In the genomic region with DNA sequence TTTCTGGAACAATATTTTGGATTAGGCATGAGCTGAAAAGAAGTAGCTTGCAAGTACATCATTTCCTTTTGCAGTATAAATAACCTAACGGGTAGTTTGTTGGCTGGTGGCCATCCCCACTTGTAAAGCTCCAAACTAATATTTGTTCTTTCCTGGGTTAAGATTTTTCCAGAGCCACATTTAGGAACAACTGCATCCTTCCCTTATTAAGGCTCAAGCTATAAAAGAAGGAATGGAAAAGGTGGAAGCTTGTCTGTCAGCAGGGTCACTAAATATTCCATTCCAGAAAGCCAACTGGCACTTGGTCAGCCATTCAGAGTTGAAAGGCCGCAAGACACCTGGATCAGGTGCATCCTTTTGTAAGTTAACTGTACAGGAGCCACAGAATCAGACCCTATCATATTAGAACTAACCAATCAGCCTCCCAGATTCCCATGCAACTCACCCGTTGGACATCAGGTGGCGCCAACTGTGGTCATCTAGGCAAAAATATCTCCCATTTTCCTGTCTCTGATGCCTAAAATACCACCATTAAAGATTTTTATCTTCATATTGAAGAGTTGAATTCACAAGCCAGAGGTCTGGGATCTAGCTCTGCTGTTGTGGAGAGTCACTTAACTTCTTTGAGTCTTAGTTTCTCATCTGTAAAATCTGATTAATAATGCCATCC, we compare ENCODE assay signal across 9 cellular contexts.
DNase-seq lines count a peak whose midpoint lies in the region; ATAC-seq and TF ChIP-seq lines count a peak whose summit lies in the region.
"Had no signal": no experiment of that assay in that cellular context is flagged by ENCODE, and none has a peak within 500 bp of the region (broad histone marks: within the 10 kb centered on the region; RNA-seq: fewer than 3 reads in every experiment).

No MANE protein-coding gene starts in this region.

- CTCF ChIA-PET in AG04450 (lab: Charles Lee), result interaction anchor here (0.6 to 2.1 kb wide), 3 partner anchors 16 to 170 kb away, joined by 3 to 8 read pairs (median 3); no protein-coding TSS in a partner anchor

- H3K27ac ChIP-seq in AG04450 (ENCODE audit: low read depth, low read length), result no peak overlapping the region
- peak overlapping the region; percentile 53 to 75 for H3K27ac ChIP-seq in breast epithelium
- H3K27ac ChIP-seq in liver (ENCODE audit: low read depth in 1 of 2, low read length in 2 of 2), result no peak overlapping the region
- H3K27ac ChIP-seq: parathyroid adenoma had no signal

- no peak for ATAC-seq in GM18505 (IDR thresholded peaks at IDR 0.05; ENCODE audit: unreplicated experiment)
- ATAC-seq in GM19023 (IDR thresholded peaks at IDR 0.05; ENCODE audit: unreplicated experiment), result no peak

- H3K4me3 ChIP-seq in AG04450 (ENCODE audit: low read depth, low read length) (no peak overlapping the region), breast epithelium (no peak overlapping the region), liver (ENCODE audit: low read depth in 1 of 3, low read length in 3 of 3) (no peak overlapping the region)

- WGBS in liver, result 66% methylated on average over 4 of the region's 4 CpGs

- intact Hi-C loops in breast epithelium (cut with DNase I; ENCODE audit: low total_unique reads), result no loop called here

- no peak for DNase-seq in AG04450 (ENCODE audit: low read depth, low spot score)
- DNase-seq in breast epithelium (ENCODE audit: low spot score in 2 of 2), result no peak
- DNase-seq in central memory CD4-positive, alpha-beta T cell, result no peak
- DNase-seq in activated naive CD4-positive, alpha-beta T cell (lab: John Stamatoyannopoulos, UW), result no peak

- no peaks in the 10 kb centered on the region for H3K36me3 ChIP-seq in breast epithelium
- no peaks in the 10 kb centered on the region for H3K36me3 ChIP-seq in liver (ENCODE audit: control insufficient read depth in 4 of 4, insufficient read depth in 3 of 4, low read depth in 1 of 4, low read length in 3 of 4)

- H3K27me3 ChIP-seq in AG04450 (ENCODE audit: control insufficient read depth, insufficient read depth, low read length) (no peaks in the 10 kb centered on the region), breast epithelium (no peaks in the 10 kb centered on the region), liver (ENCODE audit: control insufficient read depth in 4 of 4, insufficient read depth in 4 of 4, low read length in 3 of 4) (no peaks in the 10 kb centered on the region)

- TF ChIP-seq RAD21 in Ishikawa (IDR thresholded peaks at IDR 0.05; ENCODE audit: low read depth), result 0 out of 2 replicates have a peak, but pooled peaks have one; percentile 10
- TF ChIP-seq RAD21 in liver (IDR thresholded peaks at IDR 0.05), result peak in 1 of 2 donors; percentile 44

- TF ChIP-seq POLR2A in breast epithelium (IDR thresholded peaks at IDR 0.05) (no peak), GM18505 (IDR thresholded peaks at IDR 0.05; ENCODE audit: borderline replicate concordance, extremely low read depth, insufficient read depth, insufficient read length) (no peak)

- no peaks in the 10 kb centered on the region for H3K4me1 ChIP-seq in breast epithelium
- H3K4me1 ChIP-seq in liver (ENCODE audit: control insufficient read depth in 4 of 4, insufficient read depth in 4 of 4, low read length in 3 of 4), result no peaks in the 10 kb centered on the region
- H3K4me1 ChIP-seq: parathyroid adenoma had no signal

- peak; percentile 44 for TF ChIP-seq CTCF in AG04450 (IDR thresholded peaks at IDR 0.05; ENCODE audit: low read depth, low read length)
- TF ChIP-seq CTCF in breast epithelium (IDR thresholded peaks at IDR 0.05), result peak in 1 of 3 donors; percentile 11
- peak; percentile 7 for TF ChIP-seq CTCF in liver (IDR thresholded peaks at IDR 0.05; ENCODE audit: low read depth, low read length, missing input control)

- POLR2A ChIA-PET in AG04450 (lab: Yijun Ruan, JAX), result no interaction called here

- H3K9ac ChIP-seq in liver (ENCODE audit: low read depth in 1 of 2, low read length in 2 of 2), result no peak overlapping the region
- H3K9ac ChIP-seq: parathyroid adenoma had no signal

- no peak for TF ChIP-seq EP300 in Ishikawa (IDR thresholded peaks at IDR 0.05; ENCODE audit: borderline replicate concordance)

- H3K9me3 ChIP-seq in AG04450 (ENCODE audit: control insufficient read depth, insufficient read depth, low read length), result peaks cover 10% of the 10 kb centered on the region; the same call in 1 of the 2 replicates
- peaks cover 12 to 16% of the 10 kb centered on the region in 2 donors for H3K9me3 ChIP-seq in breast epithelium
- H3K9me3 ChIP-seq in liver (ENCODE audit: control insufficient read depth in 4 of 4, low read length in 3 of 4), result peaks cover 5 to 19% (median 8%) of the 10 kb centered on the region in 4 donors

TF ChIP-seq in Ishikawa, 13 proteins besides CTCF, POLR2A, EP300 and RAD21 (continues in another document):
- TF ChIP-seq CEBPB (IDR thresholded peaks at IDR 0.05), result no peak
- no peak for TF ChIP-seq NFIC (IDR thresholded peaks at IDR 0.05)
- TF ChIP-seq, protein P1, sequence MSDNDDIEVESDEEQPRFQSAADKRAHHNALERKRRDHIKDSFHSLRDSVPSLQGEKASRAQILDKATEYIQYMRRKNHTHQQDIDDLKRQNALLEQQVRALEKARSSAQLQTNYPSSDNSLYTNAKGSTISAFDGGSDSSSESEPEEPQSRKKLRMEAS (IDR thresholded peaks at IDR 0.05), result no peak
- TF ChIP-seq, protein P2, sequence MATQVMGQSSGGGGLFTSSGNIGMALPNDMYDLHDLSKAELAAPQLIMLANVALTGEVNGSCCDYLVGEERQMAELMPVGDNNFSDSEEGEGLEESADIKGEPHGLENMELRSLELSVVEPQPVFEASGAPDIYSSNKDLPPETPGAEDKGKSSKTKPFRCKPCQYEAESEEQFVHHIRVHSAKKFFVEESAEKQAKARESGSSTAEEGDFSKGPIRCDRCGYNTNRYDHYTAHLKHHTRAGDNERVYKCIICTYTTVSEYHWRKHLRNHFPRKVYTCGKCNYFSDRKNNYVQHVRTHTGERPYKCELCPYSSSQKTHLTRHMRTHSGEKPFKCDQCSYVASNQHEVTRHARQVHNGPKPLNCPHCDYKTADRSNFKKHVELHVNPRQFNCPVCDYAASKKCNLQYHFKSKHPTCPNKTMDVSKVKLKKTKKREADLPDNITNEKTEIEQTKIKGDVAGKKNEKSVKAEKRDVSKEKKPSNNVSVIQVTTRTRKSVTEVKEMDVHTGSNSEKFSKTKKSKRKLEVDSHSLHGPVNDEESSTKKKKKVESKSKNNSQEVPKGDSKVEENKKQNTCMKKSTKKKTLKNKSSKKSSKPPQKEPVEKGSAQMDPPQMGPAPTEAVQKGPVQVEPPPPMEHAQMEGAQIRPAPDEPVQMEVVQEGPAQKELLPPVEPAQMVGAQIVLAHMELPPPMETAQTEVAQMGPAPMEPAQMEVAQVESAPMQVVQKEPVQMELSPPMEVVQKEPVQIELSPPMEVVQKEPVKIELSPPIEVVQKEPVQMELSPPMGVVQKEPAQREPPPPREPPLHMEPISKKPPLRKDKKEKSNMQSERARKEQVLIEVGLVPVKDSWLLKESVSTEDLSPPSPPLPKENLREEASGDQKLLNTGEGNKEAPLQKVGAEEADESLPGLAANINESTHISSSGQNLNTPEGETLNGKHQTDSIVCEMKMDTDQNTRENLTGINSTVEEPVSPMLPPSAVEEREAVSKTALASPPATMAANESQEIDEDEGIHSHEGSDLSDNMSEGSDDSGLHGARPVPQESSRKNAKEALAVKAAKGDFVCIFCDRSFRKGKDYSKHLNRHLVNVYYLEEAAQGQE (IDR thresholded peaks at IDR 0.05; ENCODE audit: low read depth), result no peak
- TF ChIP-seq, protein P3, sequence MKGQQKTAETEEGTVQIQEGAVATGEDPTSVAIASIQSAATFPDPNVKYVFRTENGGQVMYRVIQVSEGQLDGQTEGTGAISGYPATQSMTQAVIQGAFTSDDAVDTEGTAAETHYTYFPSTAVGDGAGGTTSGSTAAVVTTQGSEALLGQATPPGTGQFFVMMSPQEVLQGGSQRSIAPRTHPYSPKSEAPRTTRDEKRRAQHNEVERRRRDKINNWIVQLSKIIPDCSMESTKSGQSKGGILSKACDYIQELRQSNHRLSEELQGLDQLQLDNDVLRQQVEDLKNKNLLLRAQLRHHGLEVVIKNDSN (IDR thresholded peaks at IDR 0.05), result no peak

TF ChIP-seq in liver, 16 proteins besides CTCF, POLR2A, EP300 and RAD21:
- TF ChIP-seq FOXA1 (IDR thresholded peaks at IDR 0.05), result no peak
- peak; percentile 74 for TF ChIP-seq NR2F2 (IDR thresholded peaks at IDR 0.05)
- no peak for TF ChIP-seq HNF4A (conservative IDR thresholded peaks at IDR 0.05)

Comparison
In these comparisons a context has a peak if more than half of its experiments do, and no peak if none do; other contexts are left out.
1. H3K27ac ChIP-seq: peak in breast epithelium (2 of 2); none in AG04450 (single experiment) and liver (0 of 2).